Comparison of ENCODE assay signal across 8 cellular contexts in the genomic region with DNA sequence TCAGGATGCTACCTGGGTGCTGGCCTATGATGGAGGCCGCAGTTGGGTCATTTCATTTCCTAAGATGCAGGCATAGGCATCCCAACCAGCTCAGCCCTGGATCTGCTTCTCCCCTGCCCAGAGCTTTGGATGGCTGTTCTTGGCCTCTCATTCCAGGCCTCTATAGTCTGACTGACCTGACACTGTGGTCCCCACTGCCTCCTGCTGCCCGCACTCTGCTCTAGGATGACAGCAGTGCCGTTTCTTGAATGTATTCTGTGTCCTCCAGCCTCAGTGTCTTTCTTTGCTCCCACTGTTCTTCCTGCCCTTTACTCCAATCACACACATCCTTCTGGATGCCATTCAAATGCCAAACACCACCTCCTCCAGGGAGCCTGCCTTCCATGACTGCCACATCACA.
A peak's percentile ranks its signal among the peaks of the same experiment; 100 is the strongest.
DNase-seq lines count a peak whose midpoint lies in the region; TF ChIP-seq lines count a peak whose summit lies in the region.

No MANE protein-coding gene starts in this region.

- TF ChIP-seq EP300 in stomach (IDR thresholded peaks at IDR 0.05), result no peak

- WGBS in stomach, 5 donors, result 49 to 82% (median 61%) methylated on average over 3 of the region's 3 CpGs

- H3K4me3 ChIP-seq in stomach, result no peak overlapping the region

- no peaks in the 10 kb centered on the region for H3K27me3 ChIP-seq in stomach

- H3K36me3 ChIP-seq in stomach, result no peaks in the 10 kb centered on the region

- no peak for TF ChIP-seq POLR2A in stomach (IDR thresholded peaks at IDR 0.05)

- peak; percentile 50 for DNase-seq in NCI-H748 (lab: John Stamatoyannopoulos, UW; ENCODE audit: unreplicated experiment)
- DNase-seq in NCI-H748 treated with DMSO at 0.1 percent for 48 hours (lab: John Stamatoyannopoulos, UW), result no peak
- DNase-seq in NCI-H2196 treated with DMSO at 0.1 percent for 48 hours (lab: John Stamatoyannopoulos, UW; ENCODE audit: unreplicated experiment), result peak; percentile 9
- peak; percentile 17 for DNase-seq in activated gamma-delta T cell treated with anti-CD3 and anti-CD28 coated beads, Interleukin-2, amount 50 U/mL, for 16 hours (ENCODE audit: low read depth)
- DNase-seq in kidney glomerular epithelial cell (lab: John Stamatoyannopoulos, UW), result peak; percentile 9
- peak; percentile 55 for DNase-seq in stomach
- DNase-seq in NCI-H526 (lab: John Stamatoyannopoulos, UW), result no peak
- no peak for DNase-seq in GDM1 (lab: John Stamatoyannopoulos, UW)

- peaks cover 0 to 6% (median 2%) of the 10 kb centered on the region in 4 donors for H3K4me1 ChIP-seq in stomach

- intact Hi-C loops in stomach (cut with DNase I; ENCODE audit: low total_unique reads), result loop anchor here (5.0 kb wide), 1 partner anchor 175 kb away; no protein-coding TSS in a partner anchor

- peak in 5 of 7 experiments; percentile 28 to 62 (median 34) for TF ChIP-seq CTCF in stomach (IDR thresholded peaks at IDR 0.05)

- H3K27ac ChIP-seq in stomach, result no peak overlapping the region

- no peaks in the 10 kb centered on the region for H3K9me3 ChIP-seq in stomach

Comparison
In these comparisons a context has a peak if more than half of its experiments do, and no peak if none do; other contexts are left out.
1. DNase-seq: peak in NCI-H748 (single experiment), NCI-H2196 treated with DMSO at 0.1 percent for 48 hours (single experiment), activated gamma-delta T cell treated with anti-CD3 and anti-CD28 coated beads, Interleukin-2, amount 50 U/mL, for 16 hours (single experiment), kidney glomerular epithelial cell (single experiment) and stomach (single experiment); none in NCI-H748 treated with DMSO at 0.1 percent for 48 hours (single experiment), NCI-H526 (0 of 2) and GDM1 (single experiment).